ENCODE assay signal across 15 cellular contexts in the genomic region with DNA sequence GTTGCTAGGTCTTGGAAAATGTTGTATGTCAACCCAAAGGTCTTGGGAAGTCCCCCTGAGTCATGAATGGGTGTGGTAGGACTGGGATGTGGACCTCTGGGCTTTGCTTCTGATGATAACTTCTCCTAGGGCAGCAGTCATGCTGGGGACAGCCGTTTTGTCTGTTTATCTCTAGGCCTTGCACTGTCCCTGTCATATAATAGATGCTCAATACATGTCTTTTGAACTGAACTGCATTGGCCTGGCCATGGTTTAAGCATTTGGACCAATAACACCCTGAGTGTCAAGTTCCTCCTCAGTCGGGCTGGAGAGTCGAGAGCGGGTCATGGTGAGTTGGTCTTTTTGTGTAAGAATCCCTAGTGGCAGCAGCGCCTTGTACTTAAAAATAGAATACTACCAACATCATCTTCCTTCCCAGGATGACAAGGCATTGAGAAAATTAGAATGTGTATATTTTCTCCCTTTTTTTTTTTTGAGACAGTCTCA. TPM values are rescaled to one million over a fixed set of nuclear protein-coding genes. Genes with fewer than 3 reads are reported as not detected.
DNase-seq lines count a peak whose midpoint lies in the region; ATAC-seq and TF ChIP-seq lines count a peak whose summit lies in the region.
"Had no signal": no experiment of that assay in that cellular context is flagged by ENCODE, and none has a peak within 500 bp of the region (broad histone marks: within the 10 kb centered on the region; RNA-seq: fewer than 3 reads in every experiment).

No MANE protein-coding gene starts in this region.

- TF ChIP-seq CTCF in natural killer cell (IDR thresholded peaks at IDR 0.05) (no peak), fibroblast of mammary gland (conservative IDR thresholded peaks at IDR 0.05; ENCODE audit: control insufficient read depth, insufficient read depth, low read depth, low read length) (no peak), hepatocyte (IDR thresholded peaks at IDR 0.05; ENCODE audit: poor library complexity) (no peak)

- H4K20me1 ChIP-seq in hepatocyte (ENCODE audit: insufficient read depth, poor library complexity, severe bottlenecking) (no peaks in the 10 kb centered on the region), Karpas-422 (ENCODE audit: insufficient read depth, low read depth, low read length) (no peaks in the 10 kb centered on the region; the same call in 1 of the 2 replicates)

- no peak overlapping the region for H3K9ac ChIP-seq in Karpas-422 (ENCODE audit: low read length)

- peak in 2 of 3 donors; percentile 18 to 43 for ATAC-seq in natural killer cell
- ATAC-seq in natural killer cell treated with Interleukin-12 subunit alpha and Interleukin-12 subunit beta and Interleukin-15 and Interleukin-18, amount 100 ng/mL, for 72 hours = no peak
- ATAC-seq in GM21717 (IDR thresholded peaks at IDR 0.05; ENCODE audit: unreplicated experiment) = no peak

- H3K27me3 ChIP-seq in hepatocyte (no peaks in the 10 kb centered on the region), Karpas-422 (ENCODE audit: low read length) (no peaks in the 10 kb centered on the region)

- WGBS in hepatocyte (ENCODE audit: low lambda C conversion rate, missing lambda C conversion rate) = 95% methylated on average over 5 of the region's 5 CpGs

- H3K4me2 ChIP-seq in hepatocyte (no peak overlapping the region), Karpas-422 (ENCODE audit: low read depth, low read length, poor library complexity, severe bottlenecking) (no peak overlapping the region)

- no peak for DNase-seq in natural killer cell
- no peak for DNase-seq in natural killer cell treated with Interleukin-12 subunit alpha and Interleukin-12 subunit beta and Interleukin-15 and Interleukin-18, amount 100 ng/mL, for 72 hours (ENCODE audit: low spot score)
- peak; percentile 47 for DNase-seq in UCSD-AML1 (lab: John Stamatoyannopoulos, UW; ENCODE audit: unreplicated experiment)
- peak; percentile 49 for DNase-seq in fibroblast of mammary gland (ENCODE audit: low read depth)
- no peak for DNase-seq in hepatocyte (ENCODE audit: low spot score)
- no peak for DNase-seq in substantia nigra (lab: John Stamatoyannopoulos, UW)
- no peak for DNase-seq in Karpas-422
- DNase-seq: activated CD4-positive, alpha-beta T cell treated with anti-CD3 and anti-CD28 coated beads, Interleukin-2, amount 50 U/mL, for 48 hours; activated effector memory CD4-positive, alpha-beta T cell treated with Interleukin-2 at 50 U/mL for 16 hours; AML-193; effector CD4-positive, alpha-beta T cell; NCI-H187; NCI-H774; small intestine had no signal

- peaks cover 87% of the 10 kb centered on the region for H3K79me2 ChIP-seq in hepatocyte
- peaks cover 100% of the 10 kb centered on the region for H3K79me2 ChIP-seq in Karpas-422 (ENCODE audit: low read length)

- H3K27me3 Mint-ChIP-seq in natural killer cell (ENCODE audit: low read depth in 2 of 2) = no peaks in the 10 kb centered on the region
- H3K27me3 Mint-ChIP-seq in natural killer cell treated with Interleukin-12 subunit alpha and Interleukin-12 subunit beta and Interleukin-15 and Interleukin-18, amount 100 ng/mL, for 72 hours = no peaks in the 10 kb centered on the region

- H3K4me1 ChIP-seq in hepatocyte (ENCODE audit: insufficient read depth) (peaks cover 15% of the 10 kb centered on the region), Karpas-422 (ENCODE audit: low read length) (peaks cover 5% of the 10 kb centered on the region)

- peaks cover 6% of the 10 kb centered on the region for H3K36me3 Mint-ChIP-seq in natural killer cell
- peaks cover 12% of the 10 kb centered on the region for H3K36me3 Mint-ChIP-seq in natural killer cell treated with Interleukin-12 subunit alpha and Interleukin-12 subunit beta and Interleukin-15 and Interleukin-18, amount 100 ng/mL, for 72 hours

- intact Hi-C loops in natural killer cell (cut with micrococcal nuclease) = no loop called here

- H3K9me3 ChIP-seq in hepatocyte (ENCODE audit: low read depth) = no peaks in the 10 kb centered on the region
- H3K9me3 ChIP-seq in Karpas-422 (ENCODE audit: low read length) = no peaks in the 10 kb centered on the region

- peaks cover 28 to 33% of the 10 kb centered on the region in 2 donors for H3K4me1 Mint-ChIP-seq in natural killer cell
- peaks cover 21 to 28% of the 10 kb centered on the region in 2 donors for H3K4me1 Mint-ChIP-seq in natural killer cell treated with Interleukin-12 subunit alpha and Interleukin-12 subunit beta and Interleukin-15 and Interleukin-18, amount 100 ng/mL, for 72 hours (ENCODE audit: low read depth in 2 of 2)

- no peak overlapping the region for H3K4me3 Mint-ChIP-seq in natural killer cell
- no peak overlapping the region for H3K4me3 Mint-ChIP-seq in natural killer cell treated with Interleukin-12 subunit alpha and Interleukin-12 subunit beta and Interleukin-15 and Interleukin-18, amount 100 ng/mL, for 72 hours

- no peak overlapping the region for H3K27ac ChIP-seq in hepatocyte
- H3K27ac ChIP-seq in substantia nigra (ENCODE audit: low read depth, low read length, poor library complexity, severe bottlenecking) = no peak overlapping the region
- H3K27ac ChIP-seq in Karpas-422 (ENCODE audit: low read length) = no peak overlapping the region

- H2AFZ ChIP-seq in hepatocyte (no peak overlapping the region), Karpas-422 (ENCODE audit: low read length) (no peak overlapping the region)

- H3K9me2 ChIP-seq in hepatocyte (replicated peaks; ENCODE audit: insufficient read depth) = no peaks in the 10 kb centered on the region
- H3K9me2 ChIP-seq in Karpas-422 (replicated peaks; ENCODE audit: insufficient read depth, low read length) = no peaks in the 10 kb centered on the region

- H3K36me3 ChIP-seq in hepatocyte (replicated peaks; ENCODE audit: insufficient read depth, low read depth) = no peaks in the 10 kb centered on the region
- peaks cover 2% of the 10 kb centered on the region; the same call in 1 of the 2 replicates for H3K36me3 ChIP-seq in Karpas-422 (ENCODE audit: insufficient read depth, low read length)

- H3K9me3 Mint-ChIP-seq in natural killer cell = no peaks in the 10 kb centered on the region
- H3K9me3 Mint-ChIP-seq in natural killer cell treated with Interleukin-12 subunit alpha and Interleukin-12 subunit beta and Interleukin-15 and Interleukin-18, amount 100 ng/mL, for 72 hours = no peaks in the 10 kb centered on the region

- H3K4me3 ChIP-seq in fibroblast of mammary gland (ENCODE audit: control insufficient read depth, low read depth, low read length) (no peak overlapping the region), hepatocyte (no peak overlapping the region), Karpas-422 (ENCODE audit: low read length) (no peak overlapping the region)

- H3K27ac Mint-ChIP-seq in natural killer cell = peak overlapping the region in 1 of 2 donors; percentile 43
- H3K27ac Mint-ChIP-seq in natural killer cell treated with Interleukin-12 subunit alpha and Interleukin-12 subunit beta and Interleukin-15 and Interleukin-18, amount 100 ng/mL, for 72 hours = peak overlapping the region in 1 of 2 donors; percentile 22

RNA-seq across cellular contexts. Expression of a gene that starts 43.1 kb away (rescaled TPM):
- total RNA-seq in natural killer cell (10 to 100 TPM in 2 of 3 donors, 1 to 10 TPM in 1; 8.2 to 14.7 (median 12.2) TPM), hepatocyte (10.8 and 13.3 TPM in 2 replicates)
- 10 to 100 TPM; 24.2 to 37.4 TPM for total RNA-seq in natural killer cell treated with Interleukin-12 subunit alpha and Interleukin-12 subunit beta and Interleukin-15 and Interleukin-18, amount 100 ng/mL, for 72 hours
- 5.5 and 8.4 TPM in 2 replicates for polyA plus RNA-seq in hepatocyte
- 12.3 and 13.8 TPM in 2 replicates for total RNA-seq in Karpas-422 (2014; rRNA removed; shearing (Covaris generic); ENCODE audit: low replicate concordance)

Comparison
In these comparisons a context has a peak if more than half of its experiments do, and no peak if none do; other contexts are left out.
1. ATAC-seq: peak in natural killer cell (2 of 3); none in natural killer cell treated with Interleukin-12 subunit alpha and Interleukin-12 subunit beta and Interleukin-15 and Interleukin-18, amount 100 ng/mL, for 72 hours (0 of 2) and GM21717 (single experiment).
2. DNase-seq: peak in UCSD-AML1 (single experiment) and fibroblast of mammary gland (single experiment); none in natural killer cell (single experiment), natural killer cell treated with Interleukin-12 subunit alpha and Interleukin-12 subunit beta and Interleukin-15 and Interleukin-18, amount 100 ng/mL, for 72 hours (single experiment), hepatocyte (single experiment), substantia nigra (0 of 49) and Karpas-422 (single experiment).